Comparison of ENCODE assay signal across 17 cellular contexts in genomic region chr20:41081276-41081814, GRCh38. TPM values are rescaled to one million over a fixed set of nuclear protein-coding genes. Genes with fewer than 3 reads are reported as not detected.
A peak's percentile ranks its signal among the peaks of the same experiment; 100 is the strongest.
DNase-seq lines count a peak whose midpoint lies in the region; ATAC-seq, FAIRE-seq and TF ChIP-seq lines count a peak whose summit lies in the region.
"Had no signal": no experiment of that assay in that cellular context is flagged by ENCODE, and none has a peak within 500 bp of the region (broad histone marks: within the 10 kb centered on the region; RNA-seq: fewer than 3 reads in every experiment).

No MANE protein-coding gene starts in this region.

- no peaks in the 10 kb centered on the region for H3K9me3 Mint-ChIP-seq in CD8-positive, alpha-beta memory T cell
- no peaks in the 10 kb centered on the region for H3K9me3 Mint-ChIP-seq in T-cell
- H3K9me3 Mint-ChIP-seq: activated B cell treated with CpG ODN at 0.5 μM for 24 hours had no signal

- no peak for TF ChIP-seq POLR2A in A549 (IDR thresholded peaks at IDR 0.05; ENCODE audit: low read length)

- H3K36me3 Mint-ChIP-seq in CD8-positive, alpha-beta memory T cell = peaks cover 4 to 90% (median 34%) of the 10 kb centered on the region in 3 donors
- H3K36me3 Mint-ChIP-seq in T-cell = peaks cover 52% of the 10 kb centered on the region

- DNase-seq in A549 (ENCODE audit: low read depth in 1 of 2, low spot score in 1 of 2) = no peak
- no peak for DNase-seq in CD8-positive, alpha-beta memory T cell
- DNase-seq in T-cell = no peak
- DNase-seq in fibroblast of mammary gland (ENCODE audit: low read depth) = peak; percentile 66
- no peak for DNase-seq in DMS79 treated with DMSO at 0.1 percent for 48 hours (lab: John Stamatoyannopoulos, UW)
- no peak for DNase-seq in stimulated activated CD4-positive, alpha-beta T cell treated with anti-CD3 and anti-CD28 coated beads, Interleukin-4, amount 100 ng/mL, for 1 hour
- DNase-seq in stimulated activated CD4-positive, alpha-beta T cell treated with anti-CD3 and anti-CD28 coated beads, Interleukin-2, amount 100 ng/mL, for 48 hours = no peak
- DNase-seq: activated B cell treated with CpG ODN at 0.5 μM for 24 hours, EL, Kasumi-1, NCI-H510A, psoas muscle, upper lobe of left lung had no signal

- no peaks in the 10 kb centered on the region for H3K27me3 ChIP-seq in CD8-positive, alpha-beta memory T cell (ENCODE audit: insufficient read depth, low read length, poor library complexity, severe bottlenecking)
- H3K27me3 ChIP-seq: BLaER1, cardiac muscle cell, upper lobe of left lung had no signal

- no peak overlapping the region for H3K4me3 Mint-ChIP-seq in CD8-positive, alpha-beta memory T cell
- H3K4me3 Mint-ChIP-seq in T-cell = no peak overlapping the region
- H3K4me3 Mint-ChIP-seq: activated B cell treated with CpG ODN at 0.5 μM for 24 hours had no signal

- H3K4me1 Mint-ChIP-seq in CD8-positive, alpha-beta memory T cell = peaks cover 31 to 47% (median 37%) of the 10 kb centered on the region in 3 donors
- peaks cover 51 to 54% (median 53%) of the 10 kb centered on the region in 3 donors for H3K4me1 Mint-ChIP-seq in T-cell

- H3K9me3 ChIP-seq in A549 = no peaks in the 10 kb centered on the region
- no peaks in the 10 kb centered on the region for H3K9me3 ChIP-seq in CD8-positive, alpha-beta memory T cell (ENCODE audit: low read length)
- H3K9me3 ChIP-seq: BLaER1, psoas muscle, upper lobe of left lung had no signal

- no peak for TF ChIP-seq RAD21 in A549 (conservative IDR thresholded peaks at IDR 0.05 in 1 of 2, IDR thresholded peaks at IDR 0.05 in 1 of 2)

- CTCF ChIA-PET in A549 (lab: Yijun Ruan, JAX) (interaction anchor here (0.6 to 1.6 kb wide), 5 partner anchors 13 to 118 kb away, joined by 3 to 5 read pairs (median 4); no protein-coding TSS in a partner anchor), T-cell (lab: Charles Lee) (interaction anchor here in 1 of 2 donors (0.7 kb wide), 1 partner anchor 63 kb away, joined by 3 read pairs; no protein-coding TSS in a partner anchor)
- CTCF ChIA-PET in CD8-positive, alpha-beta memory T cell (lab: Charles Lee) = interaction anchor here (0.8 to 1.0 kb wide), 2 partner anchors 90 to 117 kb away, joined by 4 read pairs; no protein-coding TSS in a partner anchor

- peaks cover 26% of the 10 kb centered on the region for H3K36me3 ChIP-seq in CD8-positive, alpha-beta memory T cell (ENCODE audit: insufficient read depth, low read length)

- TF ChIP-seq EP300 in A549 (IDR thresholded peaks at IDR 0.05) = no peak

- H3K27ac ChIP-seq in A549 = no peak overlapping the region
- H3K27ac ChIP-seq in CD8-positive, alpha-beta memory T cell (ENCODE audit: low read depth, low read length) = no peak overlapping the region
- H3K27ac ChIP-seq: BLaER1, cardiac muscle cell, psoas muscle had no signal

- peak overlapping the region in 5 of 8 donors; percentile 2 to 68 (median 59) for H3K27ac Mint-ChIP-seq in CD8-positive, alpha-beta memory T cell
- peak overlapping the region; percentile 4 to 66 for H3K27ac Mint-ChIP-seq in T-cell
- H3K27ac Mint-ChIP-seq: activated B cell treated with CpG ODN at 0.5 μM for 24 hours had no signal

- POLR2A ChIA-PET in A549 (lab: Yijun Ruan, JAX) = no interaction called here
- POLR2A ChIA-PET in CD8-positive, alpha-beta memory T cell (lab: Charles Lee) = no interaction called here
- POLR2A ChIA-PET in T-cell (lab: Charles Lee) = interaction anchor here in 1 of 2 donors (0.6 to 1.0 kb wide), 2 partner anchors 13 to 90 kb away, joined by 3 read pairs; no protein-coding TSS in a partner anchor

- no peak for ATAC-seq in A549
- peak in 1 of 4 experiments; percentile 62 for ATAC-seq in T-cell (replicated peaks in 1 of 4)
- no peak for ATAC-seq in GM18861 (IDR thresholded peaks at IDR 0.05; ENCODE audit: unreplicated experiment)
- ATAC-seq: psoas muscle had no signal

- peaks cover 10% of the 10 kb centered on the region; the same call in 2 of the 3 replicates for H3K4me1 ChIP-seq in A549
- peaks cover 23% of the 10 kb centered on the region for H3K4me1 ChIP-seq in CD8-positive, alpha-beta memory T cell (ENCODE audit: insufficient read depth, low read length)
- H3K4me1 ChIP-seq: psoas muscle had no signal

- TF ChIP-seq CTCF in A549 (IDR thresholded peaks at IDR 0.05) (no peak), fibroblast of mammary gland (conservative IDR thresholded peaks at IDR 0.05; ENCODE audit: control insufficient read depth, insufficient read depth, low read depth, low read length) (no peak)

- no peaks in the 10 kb centered on the region for H3K27me3 Mint-ChIP-seq in CD8-positive, alpha-beta memory T cell
- no peaks in the 10 kb centered on the region for H3K27me3 Mint-ChIP-seq in T-cell
- H3K27me3 Mint-ChIP-seq: activated B cell treated with CpG ODN at 0.5 μM for 24 hours had no signal

- no peak for FAIRE-seq in A549 (lab: Jason Lieb, UNC)
- FAIRE-seq: endometrium had no signal

- no peak overlapping the region for H3K4me2 ChIP-seq in A549
- H3K4me2 ChIP-seq: BLaER1 had no signal

- H3K4me3 ChIP-seq in A549 (no peak overlapping the region), fibroblast of mammary gland (ENCODE audit: control insufficient read depth, low read depth, low read length) (no peak overlapping the region)
- H3K4me3 ChIP-seq in CD8-positive, alpha-beta memory T cell (ENCODE audit: low read length) = no peak overlapping the region
- H3K4me3 ChIP-seq: BLaER1, cardiac muscle cell, psoas muscle, upper lobe of left lung had no signal

TF ChIP-seq in A549, 52 proteins besides CTCF, POLR2A, EP300 and RAD21:
- TF ChIP-seq E2F6 (IDR thresholded peaks at IDR 0.05; ENCODE audit: borderline replicate concordance, low read depth) (no peak), MAFK (IDR thresholded peaks at IDR 0.05; ENCODE audit: partially characterized antibody) (peak; percentile 74)

RNA-seq across cellular contexts. Expression of gene TOP1, which starts 52.7 kb away (rescaled TPM):
- polyA plus RNA-seq in A549 (2011; rRNA removed) = 20.8 and 28.3 TPM in 2 replicates
- 6.5 and 6.9 TPM in 2 replicates for polyA plus RNA-seq in A549 (2012; cell fraction: cytosol; rRNA removed)
- 7.5 and 10.8 TPM in 2 replicates for polyA plus RNA-seq in A549 (2012; cell fraction: nucleus; rRNA removed)
- 68.0 to 73.7 TPM (median 70.6 TPM) in 3 replicates for polyA plus RNA-seq in A549 (2017; fragmentation: RNase III; extraction: RNeasy Plus Mini Kit Qiagen cat#74134 plus additional on column Dnase treatment)
- polyA minus RNA-seq in A549 (2011; rRNA and poly(A)+ RNA removed) = 13.2 and 15.6 TPM in 2 replicates
- 100 to 1,000 TPM in 1 of 2 experiments, 10 to 100 TPM in 1; 98.5 to 103 TPM for total RNA-seq in CD8-positive, alpha-beta memory T cell
- 15.0 TPM for polyA plus RNA-seq in CD8-positive, alpha-beta memory T cell
- 10 to 100 TPM; 30.2 to 41.2 (median 38.1) TPM for total RNA-seq in T-cell

RNA-seq across cellular contexts. Expression of gene PLCG1, which starts 56.0 kb away (rescaled TPM):
- 22.0 and 37.1 TPM in 2 replicates for polyA plus RNA-seq in A549 (2011; rRNA removed)
- polyA plus RNA-seq in A549 (2012; cell fraction: cytosol; rRNA removed) = 34.2 and 36.8 TPM in 2 replicates
- polyA plus RNA-seq in A549 (2012; cell fraction: nucleus; rRNA removed) = 159 and 163 TPM in 2 replicates
- polyA plus RNA-seq in A549 (2017; fragmentation: RNase III; extraction: RNeasy Plus Mini Kit Qiagen cat#74134 plus additional on column Dnase treatment) = 52.1 to 65.3 TPM (median 65.0 TPM) in 3 replicates
- 50.5 and 59.7 TPM in 2 replicates for polyA minus RNA-seq in A549 (2011; rRNA and poly(A)+ RNA removed)
- 100 to 1,000 TPM; 104 to 108 TPM for total RNA-seq in CD8-positive, alpha-beta memory T cell
- 73.5 TPM for polyA plus RNA-seq in CD8-positive, alpha-beta memory T cell
- total RNA-seq in T-cell = 100 to 1,000 TPM; 390 to 589 (median 444) TPM
